ENCODE assay signal across 12 cellular contexts in the genomic region with DNA sequence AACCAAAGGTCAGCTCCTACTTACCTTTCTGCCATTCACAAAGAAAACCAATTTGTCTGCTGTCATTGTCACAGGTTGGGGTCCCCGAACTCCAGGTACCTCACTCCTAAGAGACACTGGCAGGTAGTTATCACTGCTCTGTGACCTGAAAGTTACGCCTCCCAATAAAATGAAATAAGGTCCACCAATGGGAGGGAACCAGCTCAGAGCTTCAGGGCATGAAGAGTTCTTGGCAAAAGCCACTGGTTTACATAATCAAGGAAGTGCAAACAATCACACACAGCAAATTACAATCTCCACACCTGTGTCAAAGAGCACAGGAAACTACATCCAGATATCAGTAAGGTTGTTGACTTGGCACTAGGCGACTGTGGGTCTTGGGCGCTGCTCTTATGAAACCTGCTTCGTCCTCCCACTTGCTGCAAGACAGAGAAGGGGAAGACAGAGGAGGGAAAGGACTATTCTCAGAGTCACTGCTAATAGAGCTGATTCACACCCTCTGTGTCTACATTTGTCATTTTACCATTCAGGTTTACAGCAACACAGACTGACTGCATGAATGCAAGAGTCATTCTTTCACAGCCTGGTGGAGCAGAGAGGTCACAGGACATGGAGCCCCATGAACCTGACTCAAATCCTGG. TPM values are rescaled to one million over a fixed set of nuclear protein-coding genes. Genes with fewer than 3 reads are reported as not detected.
DNase-seq lines count a peak whose midpoint lies in the region; ATAC-seq, FAIRE-seq and TF ChIP-seq lines count a peak whose summit lies in the region.
"Had no signal": no experiment of that assay in that cellular context is flagged by ENCODE, and none has a peak within 500 bp of the region (broad histone marks: within the 10 kb centered on the region; RNA-seq: fewer than 3 reads in every experiment).

A gene (minus strand): TSS at position 142 of the 641 bp plus-strand sequence. CDS start 76 bp downstream, at position 66.

- FAIRE-seq in A549 (lab: Jason Lieb, UNC), result peak; percentile 83
- FAIRE-seq in keratinocyte (lab: Jason Lieb, UNC), result peak; percentile 100

- H3K9me3 ChIP-seq in A549, result peaks cover 21% of the 10 kb centered on the region
- peaks cover 3% of the 10 kb centered on the region for H3K9me3 ChIP-seq in RWPE2 (ENCODE audit: severe bottlenecking)
- no peaks in the 10 kb centered on the region for H3K9me3 ChIP-seq in keratinocyte (ENCODE audit: control insufficient read depth, low read depth, low read length)
- H3K9me3 ChIP-seq: BE2C had no signal

- peaks cover 19% of the 10 kb centered on the region for H3K36me3 ChIP-seq in RWPE2 (ENCODE audit: low read depth)
- no peaks in the 10 kb centered on the region for H3K36me3 ChIP-seq in keratinocyte (ENCODE audit: control insufficient read depth in 2 of 2, extremely low read depth in 1 of 2, insufficient read depth in 2 of 2, low read length in 2 of 2)
- H3K36me3 ChIP-seq: BE2C had no signal

- peak in 1 of 2 experiments; percentile 49 for DNase-seq in A549 (ENCODE audit: low read depth in 1 of 2, low spot score in 1 of 2)
- DNase-seq in LoVo (ENCODE audit: low spot score), result peak; percentile 28
- no peak for DNase-seq in RWPE2 (ENCODE audit: low spot score)
- no peak for DNase-seq in keratinocyte (ENCODE audit: low read depth, low spot score)
- DNase-seq in SHP77 treated with DMSO at 0.1 percent for 48 hours (lab: John Stamatoyannopoulos, UW), result no peak
- no peak for DNase-seq in HCEC 1CT
- DNase-seq in stimulated activated CD4-positive, alpha-beta T cell treated with anti-CD3 and anti-CD28 coated beads, Interleukin-4, amount 100 ng/mL, for 4 hours, result no peak
- DNase-seq: BE2C, dermis blood vessel endothelial cell, H9 had no signal

- TF ChIP-seq POLR2A in A549 (IDR thresholded peaks at IDR 0.05; ENCODE audit: low read length), result no peak

- peaks cover 33% of the 10 kb centered on the region for H3K79me2 ChIP-seq in keratinocyte (ENCODE audit: control insufficient read depth, insufficient read depth, low read length)

- no peaks in the 10 kb centered on the region for H3K27me3 ChIP-seq in RWPE2 (ENCODE audit: insufficient read depth, poor library complexity, severe bottlenecking)
- no peaks in the 10 kb centered on the region for H3K27me3 ChIP-seq in keratinocyte (ENCODE audit: control insufficient read depth, extremely low read depth, insufficient read depth, low read length)
- H3K27me3 ChIP-seq: BE2C had no signal

- TF ChIP-seq CTCF in A549 (IDR thresholded peaks at IDR 0.05) (no peak), RWPE2 (IDR thresholded peaks at IDR 0.05; ENCODE audit: poor library complexity, severe bottlenecking) (no peak), keratinocyte (optimal IDR thresholded peaks at IDR 0.05 in 1 of 3, IDR thresholded peaks at IDR 0.05 in 1 of 3, conservative IDR thresholded peaks at IDR 0.05 in 1 of 3; ENCODE audit: extremely low read depth in 1 of 3, insufficient read depth in 2 of 3, low read length in 3 of 3) (no peak)

- peak within 1 kb of the TSS; percentile 50 for H2AFZ ChIP-seq in keratinocyte (ENCODE audit: control insufficient read depth, low read length)

- H3K4me1 ChIP-seq in A549 (peaks cover 50% of the 10 kb centered on the region), RWPE2 (ENCODE audit: insufficient read depth, poor library complexity, severe bottlenecking) (peaks cover 40% of the 10 kb centered on the region), keratinocyte (ENCODE audit: control insufficient read depth, extremely low read depth, insufficient read depth, low read length) (peaks cover 37% of the 10 kb centered on the region)
- H3K4me1 ChIP-seq: BE2C had no signal

- H3K9me1 ChIP-seq in keratinocyte (ENCODE audit: control insufficient read depth, extremely low read depth, insufficient read depth, low read length), result no peaks in the 10 kb centered on the region

- peak; percentile 62 to 65; a peak in 5 of 6 replicates for ATAC-seq in A549
- ATAC-seq in RWPE2 (ENCODE audit: low read depth), result peak; percentile 74
- no peak for ATAC-seq in HG03521 (IDR thresholded peaks at IDR 0.05; ENCODE audit: unreplicated experiment)
- ATAC-seq: activated CD8-positive, alpha-beta T cell treated with anti-CD3 and anti-CD28 coated beads for 36 hours had no signal

- TF ChIP-seq EP300 in A549 (IDR thresholded peaks at IDR 0.05), result no peak

- no peaks in the 10 kb centered on the region for H4K20me1 ChIP-seq in keratinocyte (ENCODE audit: control insufficient read depth, extremely low read depth, insufficient read depth, low read length)

- 0 out of 3 replicates have a peak within 1 kb of the TSS, but pooled peaks have one; percentile 5 for H3K4me3 ChIP-seq in A549
- peak within 1 kb of the TSS; percentile 29 for H3K4me3 ChIP-seq in RWPE2 (ENCODE audit: severe bottlenecking)
- H3K4me3 ChIP-seq in keratinocyte (ENCODE audit: control insufficient read depth in 2 of 3, extremely low read depth in 1 of 3, insufficient read depth in 2 of 3, low read depth in 1 of 3, low read length in 3 of 3), result peak within 1 kb of the TSS; percentile 63 to 75 (median 69)

- peak within 1 kb of the TSS; percentile 69 for H3K9ac ChIP-seq in keratinocyte (ENCODE audit: control insufficient read depth, extremely low read depth, insufficient read depth, low read length)

- POLR2A ChIA-PET in A549 (lab: Yijun Ruan, JAX), result no interaction called here

- dilution Hi-C loops in keratinocyte (cut with MboI; ENCODE audit: extremely low pct_ligation_motif_present, low sequenced_read_pairs), result no loop called here

- CTCF ChIA-PET in A549 (lab: Yijun Ruan, JAX), result interaction anchor here (0.8 to 3.3 kb wide), 7 partner anchors 10 to 225 kb away, joined by 3 to 12 read pairs (median 4); no protein-coding TSS in a partner anchor

- H3K27ac ChIP-seq in A549 (peak within 1 kb of the TSS; percentile 58 to 76), RWPE2 (ENCODE audit: poor library complexity, severe bottlenecking) (peak within 1 kb of the TSS; percentile 57), keratinocyte (ENCODE audit: control insufficient read depth, insufficient read depth, low read length) (peak within 1 kb of the TSS; percentile 75)

- TF ChIP-seq RAD21 in A549 (conservative IDR thresholded peaks at IDR 0.05 in 1 of 2, IDR thresholded peaks at IDR 0.05 in 1 of 2), result no peak

- H3K4me2 ChIP-seq in A549 (peak within 1 kb of the TSS; percentile 67), keratinocyte (ENCODE audit: control insufficient read depth, extremely low read depth, insufficient read depth, low read depth, low read length) (peak within 1 kb of the TSS; percentile 90)

- 57% methylated on average over 5 of the region's 5 CpGs for WGBS in A549 (ENCODE audit: missing lambda C conversion rate)

TF ChIP-seq in A549, 52 proteins besides CTCF, POLR2A, EP300 and RAD21:
- TF ChIP-seq MAFK (IDR thresholded peaks at IDR 0.05; ENCODE audit: partially characterized antibody) (peak; percentile 2), EHF (CRISPR knock-in tag; IDR thresholded peaks at IDR 0.05) (no peak), JUNB (IDR thresholded peaks at IDR 0.05) (peak; percentile 20; the same call in 1 of the 2 replicates), ZSCAN20 (CRISPR knock-in tag; IDR thresholded peaks at IDR 0.05) (no peak), JUN (IDR thresholded peaks at IDR 0.05) (no peak), FOSL2 (IDR thresholded peaks at IDR 0.05) (no peak), FOSL2 (CRISPR knock-in tag; IDR thresholded peaks at IDR 0.05) (0 out of 2 replicates have a peak, but pooled peaks have one; percentile 5), CEBPB (IDR thresholded peaks at IDR 0.05) (peak in 1 of 2 experiments; percentile 34; a peak in 1 of 4 replicates), MYC (IDR thresholded peaks at IDR 0.05; ENCODE audit: borderline replicate concordance, low read length) (no peak), RCOR1 (IDR thresholded peaks at IDR 0.05; ENCODE audit: low read depth, low read length) (no peak), FOSB (CRISPR knock-in tag; IDR thresholded peaks at IDR 0.05) (no peak), SMC3 (IDR thresholded peaks at IDR 0.05) (no peak), NFE2L2 (conservative IDR thresholded peaks at IDR 0.05; ENCODE audit: low read length) (no peak)
- TF ChIP-seq, protein P1, sequence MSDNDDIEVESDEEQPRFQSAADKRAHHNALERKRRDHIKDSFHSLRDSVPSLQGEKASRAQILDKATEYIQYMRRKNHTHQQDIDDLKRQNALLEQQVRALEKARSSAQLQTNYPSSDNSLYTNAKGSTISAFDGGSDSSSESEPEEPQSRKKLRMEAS (IDR thresholded peaks at IDR 0.05), result no peak
- TF ChIP-seq, protein P2, sequence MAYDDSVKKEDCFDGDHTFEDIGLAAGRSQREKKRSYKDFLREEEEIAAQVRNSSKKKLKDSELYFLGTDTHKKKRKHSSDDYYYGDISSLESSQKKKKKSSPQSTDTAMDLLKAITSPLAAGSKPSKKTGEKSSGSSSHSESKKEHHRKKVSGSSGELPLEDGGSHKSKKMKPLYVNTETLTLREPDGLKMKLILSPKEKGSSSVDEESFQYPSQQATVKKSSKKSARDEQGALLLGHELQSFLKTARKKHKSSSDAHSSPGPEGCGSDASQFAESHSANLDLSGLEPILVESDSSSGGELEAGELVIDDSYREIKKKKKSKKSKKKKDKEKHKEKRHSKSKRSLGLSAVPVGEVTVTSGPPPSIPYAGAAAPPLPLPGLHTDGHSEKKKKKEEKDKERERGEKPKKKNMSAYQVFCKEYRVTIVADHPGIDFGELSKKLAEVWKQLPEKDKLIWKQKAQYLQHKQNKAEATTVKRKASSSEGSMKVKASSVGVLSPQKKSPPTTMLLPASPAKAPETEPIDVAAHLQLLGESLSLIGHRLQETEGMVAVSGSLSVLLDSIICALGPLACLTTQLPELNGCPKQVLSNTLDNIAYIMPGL (CRISPR knock-in tag; IDR thresholded peaks at IDR 0.05; ENCODE audit: borderline replicate concordance), result no peak

RNA-seq across cellular contexts. Expression of the gene that starts here (rescaled TPM):
- polyA plus RNA-seq in A549 (2011; rRNA removed), result 1.0 and 1.1 TPM in 2 replicates
- 0.61 and 0.73 TPM in 2 replicates for polyA plus RNA-seq in A549 (2012; cell fraction: cytosol; rRNA removed)
- 1.0 and 1.8 TPM in 2 replicates for polyA plus RNA-seq in A549 (2012; cell fraction: nucleus; rRNA removed)
- 0.71 to 1.0 TPM (median 0.88 TPM) in 3 replicates for polyA plus RNA-seq in A549 (2017; fragmentation: RNase III; extraction: RNeasy Plus Mini Kit Qiagen cat#74134 plus additional on column Dnase treatment)
- 1.1 and 1.3 TPM in 2 replicates for polyA minus RNA-seq in A549 (2011; rRNA and poly(A)+ RNA removed)
- polyA plus RNA-seq in keratinocyte, result 27.7 to 55.4 TPM (median 40.6 TPM) in 3 replicates
- polyA plus RNA-seq in keratinocyte (2011; ENCODE audit: low read depth), result 13.5 TPM
- polyA plus RNA-seq in keratinocyte (2011; cell fraction: cytosol; rRNA removed), result 29.3 TPM in 2 replicates
- polyA plus RNA-seq in keratinocyte (2011; cell fraction: nucleus; rRNA removed), result 66.9 and 71.0 TPM in 2 replicates
- polyA plus RNA-seq in keratinocyte (2012; ENCODE audit: low replicate concordance), result 22.6 and 51.8 TPM in 2 replicates
- 68.0 to 96.2 TPM (median 90.4 TPM) in 3 replicates for polyA minus RNA-seq in keratinocyte
- 34.3 TPM for polyA minus RNA-seq in keratinocyte (2011; cell fraction: cytosol; rRNA and poly(A)+ RNA removed)
- 42.8 and 74.8 TPM in 2 replicates for polyA minus RNA-seq in keratinocyte (2011; cell fraction: nucleus; rRNA and poly(A)+ RNA removed)

Comparison
In these comparisons a context has a peak if more than half of its experiments do, and no peak if none do; other contexts are left out.
1. RNA of the gene that starts here (polyA plus RNA-seq): 13.5 to 71.0 TPM in keratinocyte; 0.61 to 1.8 TPM in A549; every median in the first group is over 4 times any median in the second.
2. H3K4me3 ChIP-seq: peak in every context shown above with its lines; median percentile 69 in keratinocyte; 29 in RWPE2; 5 in A549.
3. Peak in every context shown above with its lines, with median percentiles within 50 percentile points of each other: H3K27ac ChIP-seq.